ENCODE assay signal across 8 cellular contexts in genomic region chr6:106444777-106445507, GRCh38.
DNase-seq lines count a peak whose midpoint lies in the region; ATAC-seq and TF ChIP-seq lines count a peak whose summit lies in the region.

No MANE protein-coding gene starts in this region.

- no peak overlapping the region for H4K8ac ChIP-seq in H9 (replicated peaks; ENCODE audit: insufficient read length, low read depth, low read length)

- H4K91ac ChIP-seq in H9 (ENCODE audit: insufficient read length, low read depth, low read length): no peak overlapping the region

- H3K79me2 ChIP-seq in H9 (ENCODE audit: insufficient read depth, low read length): no peaks in the 10 kb centered on the region

- H3K27me3 ChIP-seq in H9 (ENCODE audit: insufficient read depth, low read length) (no peaks in the 10 kb centered on the region), esophagus squamous epithelium (peaks cover 0 to 25% (median 0%) of the 10 kb centered on the region in 4 donors)

- no peak overlapping the region for H3K23ac ChIP-seq in H9 (ENCODE audit: insufficient read length, low read depth, low read length)

- no CpG with 5 or more reads among the region's 4 CpGs for WGBS in H9 (ENCODE audit: extremely low coverage, insufficient read length, low lambda C conversion rate)
- 19 to 28% methylated on average over 4 of the region's 4 CpGs for WGBS in esophagus squamous epithelium, 2 donors

- no peak overlapping the region for H3K27ac Mint-ChIP-seq in activated naive CD8-positive, alpha-beta T cell treated with anti-CD3 and anti-CD28 coated beads, Interleukin-2, amount 10 ng/mL, durations not matched to agents 7 days and 5 days
- no peak overlapping the region for H3K27ac Mint-ChIP-seq in activated naive CD8-positive, alpha-beta T cell treated with anti-CD3 and anti-CD28 coated beads for 36 hours
- H3K27ac Mint-ChIP-seq in H9: peak overlapping the region in 1 of 3 experiments; percentile 4; a peak in 2 of 7 replicates
- peak overlapping the region in 1 of 2 donors; percentile 32 for H3K27ac Mint-ChIP-seq in T-cell
- no peak overlapping the region for H3K27ac Mint-ChIP-seq in natural killer cell

- peak; percentile 52 for ATAC-seq in activated naive CD8-positive, alpha-beta T cell treated with anti-CD3 and anti-CD28 coated beads, Interleukin-2, amount 10 ng/mL, durations not matched to agents 7 days and 5 days (ENCODE audit: low read depth)
- ATAC-seq in T-cell (replicated peaks in 1 of 4): peak; percentile 69 to 86 (median 74)
- peak; percentile 82 to 93 (median 88) for ATAC-seq in natural killer cell

- no peak overlapping the region for H2BK5ac ChIP-seq in H9 (ENCODE audit: insufficient read length, low read length)

- H3K4me1 ChIP-seq in H9 (ENCODE audit: insufficient read depth, low read length) (no peaks in the 10 kb centered on the region), esophagus squamous epithelium (peaks cover 0 to 17% (median 0%) of the 10 kb centered on the region in 3 donors)

- H3K56ac ChIP-seq in H9 (ENCODE audit: insufficient read length, low read depth, low read length): no peak overlapping the region

- H3K36me3 ChIP-seq in esophagus squamous epithelium: peaks cover 0 to 15% (median 0%) of the 10 kb centered on the region in 3 donors

- no peak overlapping the region for H3K4ac ChIP-seq in H9 (ENCODE audit: low read depth, low read length)

- no peaks in the 10 kb centered on the region for H3K79me1 ChIP-seq in H9 (ENCODE audit: insufficient read depth, low read depth, low read length, poor library complexity, severe bottlenecking)

- no peak overlapping the region for H3K14ac ChIP-seq in H9 (ENCODE audit: insufficient read depth, low read length)

- H3K18ac ChIP-seq in H9 (ENCODE audit: insufficient read length, low read depth, low read length): no peak overlapping the region

- no peak overlapping the region for H2BK12ac ChIP-seq in H9 (ENCODE audit: insufficient read length, low read depth, low read length)

- CTCF ChIA-PET in T-cell (lab: Charles Lee): interaction anchor here (0.6 to 7.2 kb wide), 29 partner anchors 13 to 1420 kb away, joined by 3 to 143 read pairs (median 5); no protein-coding TSS in a partner anchor

- H2BK15ac ChIP-seq in H9 (ENCODE audit: low read depth, low read length): no peak overlapping the region

- no peak overlapping the region for H3K4me3 Mint-ChIP-seq in activated naive CD8-positive, alpha-beta T cell treated with anti-CD3 and anti-CD28 coated beads, Interleukin-2, amount 10 ng/mL, durations not matched to agents 7 days and 5 days
- H3K4me3 Mint-ChIP-seq in activated naive CD8-positive, alpha-beta T cell treated with anti-CD3 and anti-CD28 coated beads for 36 hours: no peak overlapping the region
- H3K4me3 Mint-ChIP-seq in H9 (no peak overlapping the region; a peak in 1 of 5 replicates), T-cell (no peak overlapping the region), natural killer cell (no peak overlapping the region)

- H3K4me2 ChIP-seq in H9 (ENCODE audit: insufficient read depth, insufficient read length, low read length): no peak overlapping the region

- peaks cover 31% of the 10 kb centered on the region for H3K27me3 Mint-ChIP-seq in activated naive CD8-positive, alpha-beta T cell treated with anti-CD3 and anti-CD28 coated beads, Interleukin-2, amount 10 ng/mL, durations not matched to agents 7 days and 5 days
- peaks cover 23% of the 10 kb centered on the region for H3K27me3 Mint-ChIP-seq in activated naive CD8-positive, alpha-beta T cell treated with anti-CD3 and anti-CD28 coated beads for 36 hours
- H3K27me3 Mint-ChIP-seq in H9 (ENCODE audit: low read depth) (peaks cover 3% of the 10 kb centered on the region; the same call in 1 of the 2 replicates), T-cell (peaks cover 27 to 31% of the 10 kb centered on the region in 2 donors), natural killer cell (ENCODE audit: low read depth in 2 of 2) (peaks cover 20 to 42% of the 10 kb centered on the region in 2 donors)

- POLR2A ChIA-PET in activated naive CD8-positive, alpha-beta T cell treated with anti-CD3 and anti-CD28 coated beads, Interleukin-2, amount 10 ng/mL, durations not matched to agents 7 days and 5 days (lab: Charles Lee): interaction anchor here (1.2 kb wide), 1 partner anchor 534 kb away, joined by 3 read pairs; no protein-coding TSS in a partner anchor
- POLR2A ChIA-PET in T-cell (lab: Charles Lee): interaction anchor here in 1 of 2 donors (1.2 kb wide), 1 partner anchor 122 kb away, joined by 10 read pairs; no protein-coding TSS in a partner anchor

- H3K9me3 Mint-ChIP-seq in activated naive CD8-positive, alpha-beta T cell treated with anti-CD3 and anti-CD28 coated beads, Interleukin-2, amount 10 ng/mL, durations not matched to agents 7 days and 5 days: no peaks in the 10 kb centered on the region
- no peaks in the 10 kb centered on the region for H3K9me3 Mint-ChIP-seq in activated naive CD8-positive, alpha-beta T cell treated with anti-CD3 and anti-CD28 coated beads for 36 hours
- H3K9me3 Mint-ChIP-seq in H9 (no peaks in the 10 kb centered on the region), T-cell (no peaks in the 10 kb centered on the region), natural killer cell (no peaks in the 10 kb centered on the region)

- H3K9ac ChIP-seq in H9 (ENCODE audit: extremely low read depth, insufficient read length, low read length): no peak overlapping the region

- H3K23me2 ChIP-seq in H9 (ENCODE audit: insufficient read length, low read depth, low read length, poor library complexity, severe bottlenecking): no peaks in the 10 kb centered on the region

- no peak for DNase-seq in activated naive CD8-positive, alpha-beta T cell treated with anti-CD3 and anti-CD28 coated beads, Interleukin-2, amount 10 ng/mL, durations not matched to agents 7 days and 5 days
- no peak for DNase-seq in activated naive CD8-positive, alpha-beta T cell treated with anti-CD3 and anti-CD28 coated beads for 36 hours
- DNase-seq in H9: peak; percentile 30
- peak; percentile 67 for DNase-seq in NCI-H1436 (lab: John Stamatoyannopoulos, UW)
- peak in 16 of 34 experiments; percentile 1 to 49 (median 17) for DNase-seq in T-cell
- DNase-seq in esophagus squamous epithelium (lab: John Stamatoyannopoulos, UW): no peak
- no peak for DNase-seq in natural killer cell
- no peak for DNase-seq in C1 segment of cervical spinal cord (lab: John Stamatoyannopoulos, UW)

- no peak overlapping the region for H2AK5ac ChIP-seq in H9 (ENCODE audit: insufficient read length, low read length)

- no peak for TF ChIP-seq POLR2A in esophagus squamous epithelium (IDR thresholded peaks at IDR 0.05)

- H3K9me3 ChIP-seq in H9 (ENCODE audit: control insufficient read depth, low read depth, low read length): no peaks in the 10 kb centered on the region
- no peaks in the 10 kb centered on the region for H3K9me3 ChIP-seq in esophagus squamous epithelium

- no peak overlapping the region for H4K5ac ChIP-seq in H9 (ENCODE audit: insufficient read length, low read depth, low read length)

- TF ChIP-seq CTCF in H9 (conservative IDR thresholded peaks at IDR 0.05) (peak; percentile 86), esophagus squamous epithelium (IDR thresholded peaks at IDR 0.05) (peak; percentile 54 to 85 (median 74)), natural killer cell (IDR thresholded peaks at IDR 0.05) (peak; percentile 76)

- H2BK20ac ChIP-seq in H9 (ENCODE audit: low read depth, low read length, poor library complexity, severe bottlenecking): no peak overlapping the region

- peaks cover 18% of the 10 kb centered on the region for H3K4me1 Mint-ChIP-seq in activated naive CD8-positive, alpha-beta T cell treated with anti-CD3 and anti-CD28 coated beads, Interleukin-2, amount 10 ng/mL, durations not matched to agents 7 days and 5 days
- peaks cover 18% of the 10 kb centered on the region for H3K4me1 Mint-ChIP-seq in activated naive CD8-positive, alpha-beta T cell treated with anti-CD3 and anti-CD28 coated beads for 36 hours
- peaks cover 14% of the 10 kb centered on the region in 2 experiments for H3K4me1 Mint-ChIP-seq in H9
- peaks cover 13 to 15% (median 14%) of the 10 kb centered on the region in 3 donors for H3K4me1 Mint-ChIP-seq in T-cell
- H3K4me1 Mint-ChIP-seq in natural killer cell: peaks cover 13 to 17% of the 10 kb centered on the region in 2 donors

- H2BK120ac ChIP-seq in H9 (ENCODE audit: low read depth, low read length, poor library complexity, severe bottlenecking): no peak overlapping the region

- H3K27ac ChIP-seq in H9 (ENCODE audit: insufficient read length, low read depth, low read length): no peak overlapping the region
- no peak overlapping the region for H3K27ac ChIP-seq in esophagus squamous epithelium

- intact Hi-C loops in esophagus squamous epithelium (cut with DNase I): loop anchor here (5.0 to 10.0 kb wide), 2 partner anchors 80 to 122 kb away; partner anchors contain the start of gene CRYBG1
- intact Hi-C loops in natural killer cell (cut with micrococcal nuclease): loop anchor here (1.0 kb wide), 3 partner anchors 110 to 121 kb away; no protein-coding TSS in a partner anchor

- no peaks in the 10 kb centered on the region for H4K20me1 ChIP-seq in H9 (ENCODE audit: control insufficient read depth, insufficient read depth, insufficient read length)

- no peaks in the 10 kb centered on the region for H3K36me3 Mint-ChIP-seq in activated naive CD8-positive, alpha-beta T cell treated with anti-CD3 and anti-CD28 coated beads, Interleukin-2, amount 10 ng/mL, durations not matched to agents 7 days and 5 days
- H3K36me3 Mint-ChIP-seq in activated naive CD8-positive, alpha-beta T cell treated with anti-CD3 and anti-CD28 coated beads for 36 hours: no peaks in the 10 kb centered on the region
- H3K36me3 Mint-ChIP-seq in H9 (ENCODE audit: insufficient read depth in 1 of 3, low read depth in 3 of 3) (no peaks in the 10 kb centered on the region), T-cell (no peaks in the 10 kb centered on the region), natural killer cell (no peaks in the 10 kb centered on the region)

- no peak overlapping the region for H3T11ph ChIP-seq in H9 (ENCODE audit: low read length)

- no peak overlapping the region for H2AFZ ChIP-seq in H9 (ENCODE audit: low read length)

- H3K4me3 ChIP-seq in esophagus squamous epithelium: no peak overlapping the region

Comparison
In these comparisons a context has a peak if more than half of its experiments do, and no peak if none do; other contexts are left out.
1. DNase-seq: peak in H9 (single experiment) and NCI-H1436 (single experiment); none in activated naive CD8-positive, alpha-beta T cell treated with anti-CD3 and anti-CD28 coated beads, Interleukin-2, amount 10 ng/mL, durations not matched to agents 7 days and 5 days (single experiment), activated naive CD8-positive, alpha-beta T cell treated with anti-CD3 and anti-CD28 coated beads for 36 hours (single experiment), esophagus squamous epithelium (single experiment), natural killer cell (single experiment) and C1 segment of cervical spinal cord (0 of 14).
2. Peak in every context shown above with its lines, with median percentiles within 50 percentile points of each other: ATAC-seq and CTCF ChIP-seq.